ENCODE assay signal across 1 cellular context in the genomic region with DNA sequence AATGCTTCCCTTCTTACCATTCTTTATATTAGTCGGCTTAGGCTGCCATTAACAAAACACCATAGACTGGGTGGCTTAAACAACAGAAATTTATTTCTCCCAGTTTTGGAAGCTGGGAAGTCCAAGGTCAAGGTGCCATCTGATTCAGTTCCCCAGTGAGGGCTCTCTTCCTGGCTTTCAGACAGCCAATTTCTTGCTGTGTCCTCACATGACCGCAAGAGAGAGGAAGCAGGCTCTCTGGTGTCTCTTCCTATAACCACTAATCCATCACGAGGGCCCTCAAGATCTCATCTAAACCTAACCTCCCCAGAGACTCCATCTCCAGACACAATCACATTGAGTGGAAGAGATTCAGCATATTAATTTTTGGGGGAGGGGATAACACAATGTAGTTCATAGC.
A peak's percentile ranks its signal among the peaks of the same experiment; 100 is the strongest.
TF ChIP-seq lines count a peak whose summit lies in the region.

No MANE protein-coding gene starts in this region.

TF ChIP-seq in K562, 482 proteins besides CTCF, POLR2A, EP300 and RAD21 (continued from another document):
- TF ChIP-seq, protein P1, sequence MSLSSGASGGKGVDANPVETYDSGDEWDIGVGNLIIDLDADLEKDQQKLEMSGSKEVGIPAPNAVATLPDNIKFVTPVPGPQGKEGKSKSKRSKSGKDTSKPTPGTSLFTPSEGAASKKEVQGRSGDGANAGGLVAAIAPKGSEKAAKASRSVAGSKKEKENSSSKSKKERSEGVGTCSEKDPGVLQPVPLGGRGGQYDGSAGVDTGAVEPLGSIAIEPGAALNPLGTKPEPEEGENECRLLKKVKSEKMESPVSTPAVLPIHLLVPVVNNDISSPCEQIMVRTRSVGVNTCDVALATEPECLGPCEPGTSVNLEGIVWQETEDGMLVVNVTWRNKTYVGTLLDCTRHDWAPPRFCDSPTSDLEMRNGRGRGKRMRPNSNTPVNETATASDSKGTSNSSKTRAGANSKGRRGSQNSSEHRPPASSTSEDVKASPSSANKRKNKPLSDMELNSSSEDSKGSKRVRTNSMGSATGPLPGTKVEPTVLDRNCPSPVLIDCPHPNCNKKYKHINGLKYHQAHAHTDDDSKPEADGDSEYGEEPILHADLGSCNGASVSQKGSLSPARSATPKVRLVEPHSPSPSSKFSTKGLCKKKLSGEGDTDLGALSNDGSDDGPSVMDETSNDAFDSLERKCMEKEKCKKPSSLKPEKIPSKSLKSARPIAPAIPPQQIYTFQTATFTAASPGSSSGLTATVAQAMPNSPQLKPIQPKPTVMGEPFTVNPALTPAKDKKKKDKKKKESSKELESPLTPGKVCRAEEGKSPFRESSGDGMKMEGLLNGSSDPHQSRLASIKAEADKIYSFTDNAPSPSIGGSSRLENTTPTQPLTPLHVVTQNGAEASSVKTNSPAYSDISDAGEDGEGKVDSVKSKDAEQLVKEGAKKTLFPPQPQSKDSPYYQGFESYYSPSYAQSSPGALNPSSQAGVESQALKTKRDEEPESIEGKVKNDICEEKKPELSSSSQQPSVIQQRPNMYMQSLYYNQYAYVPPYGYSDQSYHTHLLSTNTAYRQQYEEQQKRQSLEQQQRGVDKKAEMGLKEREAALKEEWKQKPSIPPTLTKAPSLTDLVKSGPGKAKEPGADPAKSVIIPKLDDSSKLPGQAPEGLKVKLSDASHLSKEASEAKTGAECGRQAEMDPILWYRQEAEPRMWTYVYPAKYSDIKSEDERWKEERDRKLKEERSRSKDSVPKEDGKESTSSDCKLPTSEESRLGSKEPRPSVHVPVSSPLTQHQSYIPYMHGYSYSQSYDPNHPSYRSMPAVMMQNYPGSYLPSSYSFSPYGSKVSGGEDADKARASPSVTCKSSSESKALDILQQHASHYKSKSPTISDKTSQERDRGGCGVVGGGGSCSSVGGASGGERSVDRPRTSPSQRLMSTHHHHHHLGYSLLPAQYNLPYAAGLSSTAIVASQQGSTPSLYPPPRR (CRISPR knock-in tag; IDR thresholded peaks at IDR 0.05; ENCODE audit: borderline replicate concordance) = no peak
- TF ChIP-seq GABPA (tag; conservative IDR thresholded peaks at IDR 0.05; ENCODE audit: low read depth) = peak; percentile 38; the same call in 1 of the 2 replicates
- TF ChIP-seq DDX20 (tag; IDR thresholded peaks at IDR 0.05; ENCODE audit: low read depth) = peak; percentile 12; the same call in 1 of the 2 replicates
- no peak for TF ChIP-seq ZNF586 (CRISPR knock-in tag; conservative IDR thresholded peaks at IDR 0.05)
- TF ChIP-seq ESRRA (IDR thresholded peaks at IDR 0.05; ENCODE audit: borderline replicate concordance, low read depth) = peak; percentile 90
- peak; percentile 34; the same call in 1 of the 2 replicates for TF ChIP-seq DMBX1 (CRISPR knock-in tag; IDR thresholded peaks at IDR 0.05; ENCODE audit: borderline replicate concordance)
- TF ChIP-seq NR2C1 (IDR thresholded peaks at IDR 0.05) = no peak
- TF ChIP-seq NR2C1 (tag; IDR thresholded peaks at IDR 0.05) = peak; percentile 53
- TF ChIP-seq BHLHE40 (IDR thresholded peaks at IDR 0.05; ENCODE audit: low read length) = 0 out of 2 replicates have a peak, but pooled peaks have one; percentile 19
- peak; percentile 8 for TF ChIP-seq ZFP36 (IDR thresholded peaks at IDR 0.05; ENCODE audit: low read depth, low read length, partially characterized antibody)
- TF ChIP-seq SMAD4 (CRISPR knock-in tag; conservative IDR thresholded peaks at IDR 0.05) = peak; percentile 69
- TF ChIP-seq PHTF2 (CRISPR knock-in tag; IDR thresholded peaks at IDR 0.05) = no peak
- TF ChIP-seq ZNF644 (tag; IDR thresholded peaks at IDR 0.05; ENCODE audit: low read depth) = 0 out of 2 replicates have a peak, but pooled peaks have one; percentile 12
- peak; percentile 16; the same call in 1 of the 2 replicates for TF ChIP-seq SPI1 (IDR thresholded peaks at IDR 0.05; ENCODE audit: borderline replicate concordance, low read depth, low read length)
- no peak for TF ChIP-seq BMI1 (IDR thresholded peaks at IDR 0.05; ENCODE audit: low read length)
TF ChIP-seq in K562: peak in this region for 21.
